In genomic region chr4:126238010-126238409, GRCh38 we compare ENCODE assay signal across 17 cellular contexts.
DNase-seq lines count a peak whose midpoint lies in the region; ATAC-seq and TF ChIP-seq lines count a peak whose summit lies in the region.
"Had no signal": no experiment of that assay in that cellular context is flagged by ENCODE, and none has a peak within 500 bp of the region (broad histone marks: within the 10 kb centered on the region; RNA-seq: fewer than 3 reads in every experiment).

No MANE protein-coding gene starts in this region.

- H3K36me3 Mint-ChIP-seq in endothelial cell (ENCODE audit: low read depth, unreplicated experiment) (no peaks in the 10 kb centered on the region), nephron progenitor cell (ENCODE audit: low read depth) (peaks cover 5% of the 10 kb centered on the region)
- H3K36me3 Mint-ChIP-seq: CD14-positive monocyte had no signal

- H3K4me3 Mint-ChIP-seq in endothelial cell (ENCODE audit: unreplicated experiment) (no peak overlapping the region), nephron progenitor cell (no peak overlapping the region)
- H3K4me3 Mint-ChIP-seq: CD14-positive monocyte had no signal

- H3K27ac Mint-ChIP-seq in endothelial cell (ENCODE audit: unreplicated experiment) (peak overlapping the region; percentile 22), nephron progenitor cell (peak overlapping the region; percentile 79)
- H3K27ac Mint-ChIP-seq: CD14-positive monocyte had no signal

- DNase-seq in NCI-H82 (lab: John Stamatoyannopoulos, UW) (peak; percentile 0), NCI-H82 treated with DMSO at 0.1 percent for 48 hours (lab: John Stamatoyannopoulos, UW; ENCODE audit: unreplicated experiment) (no peak), LHCN-M2 (ENCODE audit: low read depth) (peak; percentile 58), endothelial cell (ENCODE audit: low spot score) (no peak), nephron progenitor cell (no peak), left lung (no peak), NCI-H1092 (lab: John Stamatoyannopoulos, UW) (no peak)
- DNase-seq: COR-L47, HCEC 1CT, KBM-7, NCI-H1436, NCI-H2029, NCI-H2227 treated with DMSO at 0.1 percent for 48 hours, NCI-H526 had no signal

- no peak overlapping the region for H3K27ac ChIP-seq in left lung
- H3K27ac ChIP-seq: SK-N-MC had no signal

- no peak overlapping the region for H3K4me3 ChIP-seq in left lung
- H3K4me3 ChIP-seq: SK-N-MC had no signal

- peaks cover 5 to 21% of the 10 kb centered on the region in 2 donors for H3K9me3 ChIP-seq in left lung

- TF ChIP-seq CTCF in endothelial cell (IDR thresholded peaks at IDR 0.05; ENCODE audit: unreplicated experiment) (no peak), nephron progenitor cell (IDR thresholded peaks at IDR 0.05) (no peak), left lung (IDR thresholded peaks at IDR 0.05) (no peak)

- H3K27me3 ChIP-seq in left lung, result no peaks in the 10 kb centered on the region

- H3K4me1 Mint-ChIP-seq in endothelial cell (ENCODE audit: unreplicated experiment), result peaks cover 8% of the 10 kb centered on the region
- H3K4me1 Mint-ChIP-seq in nephron progenitor cell, result peaks cover 12% of the 10 kb centered on the region
- H3K4me1 Mint-ChIP-seq: CD14-positive monocyte had no signal

- no peaks in the 10 kb centered on the region for H3K4me1 ChIP-seq in left lung

- H3K36me3 ChIP-seq in left lung, result no peaks in the 10 kb centered on the region

- intact Hi-C loops in left lung (cut with DNase I), result no loop called here

- H3K27me3 Mint-ChIP-seq in endothelial cell (ENCODE audit: unreplicated experiment), result no peaks in the 10 kb centered on the region
- no peaks in the 10 kb centered on the region for H3K27me3 Mint-ChIP-seq in nephron progenitor cell (ENCODE audit: low read depth, poor library complexity)

- ATAC-seq in left lung (no peak), HG02610 (IDR thresholded peaks at IDR 0.05; ENCODE audit: unreplicated experiment) (no peak)

- H3K9me3 Mint-ChIP-seq in endothelial cell (ENCODE audit: unreplicated experiment), result no peaks in the 10 kb centered on the region
- H3K9me3 Mint-ChIP-seq in nephron progenitor cell, result peaks cover 10% of the 10 kb centered on the region

Comparison
In these comparisons a context has a peak if more than half of its experiments do, and no peak if none do; other contexts are left out.
1. DNase-seq: peak in NCI-H82 (single experiment) and LHCN-M2 (single experiment); none in NCI-H82 treated with DMSO at 0.1 percent for 48 hours (single experiment), endothelial cell (single experiment), nephron progenitor cell (single experiment), left lung (0 of 2) and NCI-H1092 (single experiment).